1 cellular context compared by ENCODE assay signal in the genomic region with DNA sequence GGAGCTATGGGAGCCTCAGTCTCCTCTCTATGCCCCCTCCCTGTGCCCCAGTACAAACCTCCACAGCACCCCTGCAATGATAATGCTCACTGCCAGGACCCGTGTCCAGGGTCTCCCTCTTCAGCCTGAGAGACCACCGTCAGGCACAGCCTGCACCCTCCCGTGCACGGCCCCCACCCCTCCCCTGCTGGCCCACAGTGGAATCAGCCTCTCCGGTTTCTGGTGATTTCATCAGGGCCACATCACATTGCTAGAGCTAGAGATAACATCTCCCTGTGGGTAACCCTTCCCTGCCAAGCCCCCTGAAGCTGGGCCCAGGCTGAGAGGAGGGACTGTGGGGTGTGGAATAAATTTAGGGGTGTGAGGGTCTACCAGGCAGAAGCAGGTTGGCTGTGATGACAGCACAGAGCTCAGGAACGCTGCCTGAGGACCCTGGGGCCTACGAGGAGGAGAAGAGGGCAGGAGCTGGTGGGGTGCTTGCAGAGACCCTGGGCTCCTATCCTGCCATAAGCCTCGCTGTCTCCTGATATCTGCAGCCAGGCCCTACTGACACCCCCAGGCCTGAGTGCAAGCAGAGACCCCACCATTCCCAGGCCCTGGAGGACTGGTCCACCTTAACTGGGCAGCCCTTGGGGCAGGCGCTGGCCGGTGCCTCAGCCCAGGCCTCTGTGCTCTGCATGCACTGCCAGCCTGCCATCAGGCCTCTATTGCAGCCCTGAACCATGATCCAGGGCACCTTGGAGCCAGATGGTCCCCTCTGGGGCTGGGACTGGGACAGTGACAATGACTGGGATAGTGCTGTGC.
TF ChIP-seq lines count a peak whose summit lies in the region.

A gene (plus strand): TSS at position 378 of the 804 bp plus-strand sequence. CDS start 345 bp downstream, at position 723.

TF ChIP-seq in HEK293, 187 proteins besides CTCF, POLR2A, EP300 and RAD21 (continued from another document):
- TF ChIP-seq, protein P1, sequence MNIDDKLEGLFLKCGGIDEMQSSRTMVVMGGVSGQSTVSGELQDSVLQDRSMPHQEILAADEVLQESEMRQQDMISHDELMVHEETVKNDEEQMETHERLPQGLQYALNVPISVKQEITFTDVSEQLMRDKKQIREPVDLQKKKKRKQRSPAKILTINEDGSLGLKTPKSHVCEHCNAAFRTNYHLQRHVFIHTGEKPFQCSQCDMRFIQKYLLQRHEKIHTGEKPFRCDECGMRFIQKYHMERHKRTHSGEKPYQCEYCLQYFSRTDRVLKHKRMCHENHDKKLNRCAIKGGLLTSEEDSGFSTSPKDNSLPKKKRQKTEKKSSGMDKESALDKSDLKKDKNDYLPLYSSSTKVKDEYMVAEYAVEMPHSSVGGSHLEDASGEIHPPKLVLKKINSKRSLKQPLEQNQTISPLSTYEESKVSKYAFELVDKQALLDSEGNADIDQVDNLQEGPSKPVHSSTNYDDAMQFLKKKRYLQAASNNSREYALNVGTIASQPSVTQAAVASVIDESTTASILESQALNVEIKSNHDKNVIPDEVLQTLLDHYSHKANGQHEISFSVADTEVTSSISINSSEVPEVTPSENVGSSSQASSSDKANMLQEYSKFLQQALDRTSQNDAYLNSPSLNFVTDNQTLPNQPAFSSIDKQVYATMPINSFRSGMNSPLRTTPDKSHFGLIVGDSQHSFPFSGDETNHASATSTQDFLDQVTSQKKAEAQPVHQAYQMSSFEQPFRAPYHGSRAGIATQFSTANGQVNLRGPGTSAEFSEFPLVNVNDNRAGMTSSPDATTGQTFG (tag by site-specific recombination; IDR thresholded peaks at IDR 0.05; ENCODE audit: borderline replicate concordance) = no peak
- 0 out of 2 replicates have a peak, but pooled peaks have one; percentile 36 for TF ChIP-seq ZBTB8A (tag by site-specific recombination; IDR thresholded peaks at IDR 0.05)
- TF ChIP-seq GLIS1 (tag by site-specific recombination; IDR thresholded peaks at IDR 0.05) = peak; percentile 56; the same call in 1 of the 2 replicates
- TF ChIP-seq KLF1 (tag by site-specific recombination; IDR thresholded peaks at IDR 0.05) = peak; percentile 30; the same call in 1 of the 2 replicates
- TF ChIP-seq, protein P2, sequence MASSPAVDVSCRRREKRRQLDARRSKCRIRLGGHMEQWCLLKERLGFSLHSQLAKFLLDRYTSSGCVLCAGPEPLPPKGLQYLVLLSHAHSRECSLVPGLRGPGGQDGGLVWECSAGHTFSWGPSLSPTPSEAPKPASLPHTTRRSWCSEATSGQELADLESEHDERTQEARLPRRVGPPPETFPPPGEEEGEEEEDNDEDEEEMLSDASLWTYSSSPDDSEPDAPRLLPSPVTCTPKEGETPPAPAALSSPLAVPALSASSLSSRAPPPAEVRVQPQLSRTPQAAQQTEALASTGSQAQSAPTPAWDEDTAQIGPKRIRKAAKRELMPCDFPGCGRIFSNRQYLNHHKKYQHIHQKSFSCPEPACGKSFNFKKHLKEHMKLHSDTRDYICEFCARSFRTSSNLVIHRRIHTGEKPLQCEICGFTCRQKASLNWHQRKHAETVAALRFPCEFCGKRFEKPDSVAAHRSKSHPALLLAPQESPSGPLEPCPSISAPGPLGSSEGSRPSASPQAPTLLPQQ (tag by site-specific recombination; IDR thresholded peaks at IDR 0.05) = peak; percentile 66; the same call in 1 of the 2 replicates
- TF ChIP-seq ZBTB48 (tag by site-specific recombination; IDR thresholded peaks at IDR 0.05) = peak; percentile 35; the same call in 1 of the 2 replicates
- no peak for TF ChIP-seq ZNF843 (tag by site-specific recombination; IDR thresholded peaks at IDR 0.05)
- TF ChIP-seq, protein P3, sequence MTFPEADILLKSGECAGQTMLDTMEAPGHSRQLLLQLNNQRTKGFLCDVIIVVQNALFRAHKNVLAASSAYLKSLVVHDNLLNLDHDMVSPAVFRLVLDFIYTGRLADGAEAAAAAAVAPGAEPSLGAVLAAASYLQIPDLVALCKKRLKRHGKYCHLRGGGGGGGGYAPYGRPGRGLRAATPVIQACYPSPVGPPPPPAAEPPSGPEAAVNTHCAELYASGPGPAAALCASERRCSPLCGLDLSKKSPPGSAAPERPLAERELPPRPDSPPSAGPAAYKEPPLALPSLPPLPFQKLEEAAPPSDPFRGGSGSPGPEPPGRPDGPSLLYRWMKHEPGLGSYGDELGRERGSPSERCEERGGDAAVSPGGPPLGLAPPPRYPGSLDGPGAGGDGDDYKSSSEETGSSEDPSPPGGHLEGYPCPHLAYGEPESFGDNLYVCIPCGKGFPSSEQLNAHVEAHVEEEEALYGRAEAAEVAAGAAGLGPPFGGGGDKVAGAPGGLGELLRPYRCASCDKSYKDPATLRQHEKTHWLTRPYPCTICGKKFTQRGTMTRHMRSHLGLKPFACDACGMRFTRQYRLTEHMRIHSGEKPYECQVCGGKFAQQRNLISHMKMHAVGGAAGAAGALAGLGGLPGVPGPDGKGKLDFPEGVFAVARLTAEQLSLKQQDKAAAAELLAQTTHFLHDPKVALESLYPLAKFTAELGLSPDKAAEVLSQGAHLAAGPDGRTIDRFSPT (tag by site-specific recombination; IDR thresholded peaks at IDR 0.05) = 0 out of 2 replicates have a peak, but pooled peaks have one; percentile 59
- peak; percentile 86 for TF ChIP-seq ZNF335 (tag by site-specific recombination; conservative IDR thresholded peaks at IDR 0.05)
- TF ChIP-seq GLIS2 (tag by site-specific recombination; IDR thresholded peaks at IDR 0.05) = peak; percentile 60; the same call in 1 of the 2 replicates
- TF ChIP-seq, protein P4, sequence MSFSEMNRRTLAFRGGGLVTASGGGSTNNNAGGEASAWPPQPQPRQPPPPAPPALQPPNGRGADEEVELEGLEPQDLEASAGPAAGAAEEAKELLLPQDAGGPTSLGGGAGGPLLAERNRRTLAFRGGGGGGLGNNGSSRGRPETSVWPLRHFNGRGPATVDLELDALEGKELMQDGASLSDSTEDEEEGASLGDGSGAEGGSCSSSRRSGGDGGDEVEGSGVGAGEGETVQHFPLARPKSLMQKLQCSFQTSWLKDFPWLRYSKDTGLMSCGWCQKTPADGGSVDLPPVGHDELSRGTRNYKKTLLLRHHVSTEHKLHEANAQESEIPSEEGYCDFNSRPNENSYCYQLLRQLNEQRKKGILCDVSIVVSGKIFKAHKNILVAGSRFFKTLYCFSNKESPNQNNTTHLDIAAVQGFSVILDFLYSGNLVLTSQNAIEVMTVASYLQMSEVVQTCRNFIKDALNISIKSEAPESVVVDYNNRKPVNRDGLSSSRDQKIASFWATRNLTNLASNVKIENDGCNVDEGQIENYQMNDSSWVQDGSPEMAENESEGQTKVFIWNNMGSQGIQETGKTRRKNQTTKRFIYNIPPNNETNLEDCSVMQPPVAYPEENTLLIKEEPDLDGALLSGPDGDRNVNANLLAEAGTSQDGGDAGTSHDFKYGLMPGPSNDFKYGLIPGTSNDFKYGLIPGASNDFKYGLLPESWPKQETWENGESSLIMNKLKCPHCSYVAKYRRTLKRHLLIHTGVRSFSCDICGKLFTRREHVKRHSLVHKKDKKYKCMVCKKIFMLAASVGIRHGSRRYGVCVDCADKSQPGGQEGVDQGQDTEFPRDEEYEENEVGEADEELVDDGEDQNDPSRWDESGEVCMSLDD (tag by site-specific recombination; IDR thresholded peaks at IDR 0.05) = no peak; the same call in 1 of the 2 replicates
- no peak for TF ChIP-seq BCL11B (tag by site-specific recombination; IDR thresholded peaks at IDR 0.05; ENCODE audit: low read depth)
- TF ChIP-seq YY2 (tag by site-specific recombination; IDR thresholded peaks at IDR 0.05) = no peak
- TF ChIP-seq, protein P5, sequence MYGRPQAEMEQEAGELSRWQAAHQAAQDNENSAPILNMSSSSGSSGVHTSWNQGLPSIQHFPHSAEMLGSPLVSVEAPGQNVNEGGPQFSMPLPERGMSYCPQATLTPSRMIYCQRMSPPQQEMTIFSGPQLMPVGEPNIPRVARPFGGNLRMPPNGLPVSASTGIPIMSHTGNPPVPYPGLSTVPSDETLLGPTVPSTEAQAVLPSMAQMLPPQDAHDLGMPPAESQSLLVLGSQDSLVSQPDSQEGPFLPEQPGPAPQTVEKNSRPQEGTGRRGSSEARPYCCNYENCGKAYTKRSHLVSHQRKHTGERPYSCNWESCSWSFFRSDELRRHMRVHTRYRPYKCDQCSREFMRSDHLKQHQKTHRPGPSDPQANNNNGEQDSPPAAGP (tag by site-specific recombination; IDR thresholded peaks at IDR 0.05) = no peak
- peak; percentile 33; the same call in 1 of the 2 replicates for TF ChIP-seq ZBTB17 (tag by site-specific recombination; IDR thresholded peaks at IDR 0.05)
- no peak for TF ChIP-seq EGR2 (tag by site-specific recombination; IDR thresholded peaks at IDR 0.05; ENCODE audit: low read depth)
- TF ChIP-seq, protein P6, sequence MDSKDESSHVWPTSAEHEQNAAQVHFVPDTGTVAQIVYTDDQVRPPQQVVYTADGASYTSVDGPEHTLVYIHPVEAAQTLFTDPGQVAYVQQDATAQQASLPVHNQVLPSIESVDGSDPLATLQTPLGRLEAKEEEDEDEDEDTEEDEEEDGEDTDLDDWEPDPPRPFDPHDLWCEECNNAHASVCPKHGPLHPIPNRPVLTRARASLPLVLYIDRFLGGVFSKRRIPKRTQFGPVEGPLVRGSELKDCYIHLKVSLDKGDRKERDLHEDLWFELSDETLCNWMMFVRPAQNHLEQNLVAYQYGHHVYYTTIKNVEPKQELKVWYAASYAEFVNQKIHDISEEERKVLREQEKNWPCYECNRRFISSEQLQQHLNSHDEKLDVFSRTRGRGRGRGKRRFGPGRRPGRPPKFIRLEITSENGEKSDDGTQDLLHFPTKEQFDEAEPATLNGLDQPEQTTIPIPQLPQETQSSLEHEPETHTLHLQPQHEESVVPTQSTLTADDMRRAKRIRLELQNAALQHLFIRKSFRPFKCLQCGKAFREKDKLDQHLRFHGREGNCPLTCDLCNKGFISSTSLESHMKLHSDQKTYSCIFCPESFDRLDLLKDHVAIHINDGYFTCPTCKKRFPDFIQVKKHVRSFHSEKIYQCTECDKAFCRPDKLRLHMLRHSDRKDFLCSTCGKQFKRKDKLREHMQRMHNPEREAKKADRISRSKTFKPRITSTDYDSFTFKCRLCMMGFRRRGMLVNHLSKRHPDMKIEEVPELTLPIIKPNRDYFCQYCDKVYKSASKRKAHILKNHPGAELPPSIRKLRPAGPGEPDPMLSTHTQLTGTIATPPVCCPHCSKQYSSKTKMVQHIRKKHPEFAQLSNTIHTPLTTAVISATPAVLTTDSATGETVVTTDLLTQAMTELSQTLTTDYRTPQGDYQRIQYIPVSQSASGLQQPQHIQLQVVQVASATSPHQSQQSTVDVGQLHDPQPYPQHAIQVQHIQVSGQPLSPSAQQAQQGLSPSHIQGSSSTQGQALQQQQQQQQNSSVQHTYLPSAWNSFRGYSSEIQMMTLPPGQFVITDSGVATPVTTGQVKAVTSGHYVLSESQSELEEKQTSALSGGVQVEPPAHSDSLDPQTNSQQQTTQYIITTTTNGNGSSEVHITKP (tag by site-specific recombination; IDR thresholded peaks at IDR 0.05) = peak; percentile 98
- TF ChIP-seq ZEB2 (tag by site-specific recombination; IDR thresholded peaks at IDR 0.05) = peak; percentile 43; the same call in 1 of the 2 replicates
- TF ChIP-seq, protein P7, sequence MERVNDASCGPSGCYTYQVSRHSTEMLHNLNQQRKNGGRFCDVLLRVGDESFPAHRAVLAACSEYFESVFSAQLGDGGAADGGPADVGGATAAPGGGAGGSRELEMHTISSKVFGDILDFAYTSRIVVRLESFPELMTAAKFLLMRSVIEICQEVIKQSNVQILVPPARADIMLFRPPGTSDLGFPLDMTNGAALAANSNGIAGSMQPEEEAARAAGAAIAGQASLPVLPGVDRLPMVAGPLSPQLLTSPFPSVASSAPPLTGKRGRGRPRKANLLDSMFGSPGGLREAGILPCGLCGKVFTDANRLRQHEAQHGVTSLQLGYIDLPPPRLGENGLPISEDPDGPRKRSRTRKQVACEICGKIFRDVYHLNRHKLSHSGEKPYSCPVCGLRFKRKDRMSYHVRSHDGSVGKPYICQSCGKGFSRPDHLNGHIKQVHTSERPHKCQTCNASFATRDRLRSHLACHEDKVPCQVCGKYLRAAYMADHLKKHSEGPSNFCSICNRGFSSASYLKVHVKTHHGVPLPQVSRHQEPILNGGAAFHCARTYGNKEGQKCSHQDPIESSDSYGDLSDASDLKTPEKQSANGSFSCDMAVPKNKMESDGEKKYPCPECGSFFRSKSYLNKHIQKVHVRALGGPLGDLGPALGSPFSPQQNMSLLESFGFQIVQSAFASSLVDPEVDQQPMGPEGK (tag by site-specific recombination; IDR thresholded peaks at IDR 0.05) = peak; percentile 94
- TF ChIP-seq ZBTB20 (tag by site-specific recombination; IDR thresholded peaks at IDR 0.05) = peak; percentile 52; the same call in 1 of the 2 replicates
